Comparison of ENCODE assay signal across 29 cellular contexts in the genomic region with DNA sequence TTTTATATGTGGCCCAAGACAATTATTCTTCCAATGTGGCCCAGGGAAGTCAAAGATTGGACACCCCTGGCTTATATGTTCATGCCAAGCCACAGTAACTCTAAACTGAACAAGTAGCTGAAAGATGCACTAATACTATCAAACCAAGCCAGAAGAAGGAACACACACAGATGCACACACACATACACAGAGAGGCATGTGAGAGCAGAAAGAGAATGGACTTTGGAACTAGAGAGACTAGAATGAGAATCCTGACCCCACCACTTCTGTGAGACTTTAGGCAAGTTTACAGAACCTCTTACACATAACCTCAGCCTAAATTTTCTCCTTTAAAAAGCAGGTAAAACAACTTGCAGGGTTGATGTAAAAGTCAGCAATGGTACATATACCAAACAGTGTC. TPM values are rescaled to one million over a fixed set of nuclear protein-coding genes. Genes with fewer than 3 reads are reported as not detected.
DNase-seq lines count a peak whose midpoint lies in the region; ATAC-seq and TF ChIP-seq lines count a peak whose summit lies in the region.
"Had no signal": no experiment of that assay in that cellular context is flagged by ENCODE, and none has a peak within 500 bp of the region (broad histone marks: within the 10 kb centered on the region; RNA-seq: fewer than 3 reads in every experiment).

No MANE protein-coding gene starts in this region.

- no peaks in the 10 kb centered on the region for H3K9me2 ChIP-seq in MM.1S (replicated peaks; ENCODE audit: insufficient read depth, low read length)

- H3K27me3 ChIP-seq in CD4-positive, CD25-positive, alpha-beta regulatory T cell (ENCODE audit: control insufficient read depth, insufficient read depth, low read length) = no peaks in the 10 kb centered on the region
- H3K27me3 ChIP-seq in CD8-positive, alpha-beta T cell (ENCODE audit: insufficient read depth, low read length) = no peaks in the 10 kb centered on the region
- H3K27me3 ChIP-seq in liver (ENCODE audit: control insufficient read depth in 4 of 4, insufficient read depth in 4 of 4, low read length in 3 of 4) (no peaks in the 10 kb centered on the region), MM.1S (replicated peaks; ENCODE audit: insufficient read depth, low read length) (no peaks in the 10 kb centered on the region)
- H3K27me3 ChIP-seq: BE2C, BLaER1 had no signal

- no peaks in the 10 kb centered on the region for H3F3A ChIP-seq in MM.1S (ENCODE audit: insufficient read depth, low read length)

- no peaks in the 10 kb centered on the region for H3K9me3 ChIP-seq in CD4-positive, CD25-positive, alpha-beta regulatory T cell (ENCODE audit: control insufficient read depth in 2 of 2, low read length in 2 of 2)
- no peaks in the 10 kb centered on the region for H3K9me3 ChIP-seq in CD8-positive, alpha-beta T cell (ENCODE audit: low read length)
- H3K9me3 ChIP-seq in liver (ENCODE audit: control insufficient read depth in 4 of 4, low read length in 3 of 4) (no peaks in the 10 kb centered on the region), MM.1S (replicated peaks; ENCODE audit: insufficient read depth, low read length) (no peaks in the 10 kb centered on the region)
- H3K9me3 ChIP-seq: BE2C, BLaER1 had no signal

- peaks cover 57% of the 10 kb centered on the region for H3K36me3 Mint-ChIP-seq in activated naive CD4-positive, alpha-beta T cell treated with anti-CD3 and anti-CD28 coated beads, Interleukin-2, amount 10 ng/mL, durations not matched to agents 7 days and 5 days
- peaks cover 59% of the 10 kb centered on the region for H3K36me3 Mint-ChIP-seq in CD4-positive, CD25-positive, alpha-beta regulatory T cell
- H3K36me3 Mint-ChIP-seq in CD8-positive, alpha-beta T cell = peaks cover 92% of the 10 kb centered on the region

- H3K36me3 ChIP-seq in CD4-positive, CD25-positive, alpha-beta regulatory T cell (ENCODE audit: control insufficient read depth, insufficient read depth, low read length) = peaks cover 90% of the 10 kb centered on the region
- peaks cover 74% of the 10 kb centered on the region for H3K36me3 ChIP-seq in CD8-positive, alpha-beta T cell (ENCODE audit: insufficient read depth, low read length)
- H3K36me3 ChIP-seq in liver (ENCODE audit: control insufficient read depth in 4 of 4, insufficient read depth in 3 of 4, low read depth in 1 of 4, low read length in 3 of 4) (peaks cover 16 to 88% (median 68%) of the 10 kb centered on the region in 4 donors), MM.1S (replicated peaks; ENCODE audit: insufficient read depth, low read length) (peaks cover 17% of the 10 kb centered on the region; the same call in 1 of the 2 replicates)

- no peak for TF ChIP-seq CTCF in CD8-positive, alpha-beta T cell (IDR thresholded peaks at IDR 0.05)
- no peak for TF ChIP-seq CTCF in liver (IDR thresholded peaks at IDR 0.05; ENCODE audit: low read depth, low read length, missing input control)
- TF ChIP-seq CTCF in MM.1S (IDR thresholded peaks at IDR 0.05; ENCODE audit: low read length) = no peak

- intact Hi-C loops in CD8-positive, alpha-beta T cell (cut with DNase I, micrococcal nuclease) = no loop called here

- H3K27ac ChIP-seq in CD4-positive, CD25-positive, alpha-beta regulatory T cell (ENCODE audit: insufficient read depth, low read length, poor library complexity, severe bottlenecking) = no peak overlapping the region
- no peak overlapping the region for H3K27ac ChIP-seq in CD8-positive, alpha-beta T cell (ENCODE audit: low read depth, low read length)
- no peak overlapping the region for H3K27ac ChIP-seq in liver (ENCODE audit: low read depth in 1 of 2, low read length in 2 of 2)
- H3K27ac ChIP-seq in MM.1S (ENCODE audit: low read length) = no peak overlapping the region
- H3K27ac ChIP-seq: BLaER1 had no signal

- H3K4me1 ChIP-seq in CD4-positive, CD25-positive, alpha-beta regulatory T cell (ENCODE audit: control insufficient read depth, insufficient read depth, low read length, poor library complexity, severe bottlenecking) = no peaks in the 10 kb centered on the region
- no peaks in the 10 kb centered on the region for H3K4me1 ChIP-seq in CD8-positive, alpha-beta T cell (ENCODE audit: insufficient read depth, low read length)
- no peaks in the 10 kb centered on the region for H3K4me1 ChIP-seq in liver (ENCODE audit: control insufficient read depth in 4 of 4, insufficient read depth in 4 of 4, low read length in 3 of 4)
- H3K4me1 ChIP-seq in MM.1S (ENCODE audit: low read length) = no peaks in the 10 kb centered on the region
- H3K4me1 ChIP-seq: BE2C, BLaER1 had no signal

- H3K4me1 Mint-ChIP-seq in activated naive CD4-positive, alpha-beta T cell treated with anti-CD3 and anti-CD28 coated beads, Interleukin-2, amount 10 ng/mL, durations not matched to agents 7 days and 5 days = no peaks in the 10 kb centered on the region
- peaks cover 0 to 3% (median 0%) of the 10 kb centered on the region in 4 donors for H3K4me1 Mint-ChIP-seq in CD4-positive, CD25-positive, alpha-beta regulatory T cell
- H3K4me1 Mint-ChIP-seq in CD8-positive, alpha-beta T cell (ENCODE audit: low read depth) = no peaks in the 10 kb centered on the region
- H3K4me1 Mint-ChIP-seq: CD14-positive monocyte had no signal

- POLR2A ChIA-PET in CD8-positive, alpha-beta T cell (lab: Charles Lee) = no interaction called here

- no peak overlapping the region for H3K4me3 ChIP-seq in CD4-positive, CD25-positive, alpha-beta regulatory T cell (ENCODE audit: low read depth, low read length)
- no peak overlapping the region for H3K4me3 ChIP-seq in CD8-positive, alpha-beta T cell (ENCODE audit: low read depth, low read length)
- no peak overlapping the region for H3K4me3 ChIP-seq in liver (ENCODE audit: low read depth in 1 of 3, low read length in 3 of 3)
- H3K4me3 ChIP-seq in MM.1S (ENCODE audit: low read length) = no peak overlapping the region
- H3K4me3 ChIP-seq: BLaER1, GM12878 had no signal

- ATAC-seq in CD4-positive, CD25-positive, alpha-beta regulatory T cell (ENCODE audit: low read depth in 2 of 2) = no peak
- ATAC-seq in CD8-positive, alpha-beta T cell = no peak
- no peak for ATAC-seq in GM18868 (IDR thresholded peaks at IDR 0.05; ENCODE audit: unreplicated experiment)
- ATAC-seq: GM12878 had no signal

- H3K79me2 ChIP-seq in MM.1S (ENCODE audit: low read length) = no peaks in the 10 kb centered on the region

- H3K27ac Mint-ChIP-seq in activated naive CD4-positive, alpha-beta T cell treated with anti-CD3 and anti-CD28 coated beads, Interleukin-2, amount 10 ng/mL, durations not matched to agents 7 days and 5 days = peak overlapping the region; percentile 60
- peak overlapping the region in 2 of 3 donors; percentile 0 to 24 for H3K27ac Mint-ChIP-seq in CD4-positive, CD25-positive, alpha-beta regulatory T cell
- peak overlapping the region; percentile 19 for H3K27ac Mint-ChIP-seq in CD8-positive, alpha-beta T cell
- H3K27ac Mint-ChIP-seq: CD14-positive monocyte; CD4-positive, alpha-beta T cell; CD8-positive, alpha-beta memory T cell had no signal

- H3K9ac ChIP-seq in liver (ENCODE audit: low read depth in 1 of 2, low read length in 2 of 2) (no peak overlapping the region), MM.1S (ENCODE audit: low read length) (no peak overlapping the region)
- H3K9ac ChIP-seq: BLaER1 had no signal

- H3K4me2 ChIP-seq in MM.1S (ENCODE audit: low read depth, low read length) = no peak overlapping the region
- H3K4me2 ChIP-seq: BLaER1 had no signal

- no peak overlapping the region for H2AFZ ChIP-seq in MM.1S (ENCODE audit: low read length)

- DNase-seq in activated naive CD4-positive, alpha-beta T cell treated with anti-CD3 and anti-CD28 coated beads, Interleukin-2, amount 10 ng/mL, durations not matched to agents 7 days and 5 days = no peak
- no peak for DNase-seq in activated naive CD4-positive, alpha-beta T cell treated with anti-CD3 and anti-CD28 coated beads, Interleukin-2, amount 50 U/mL, for 16 hours
- no peak for DNase-seq in CD4-positive, CD25-positive, alpha-beta regulatory T cell
- no peak for DNase-seq in CD8-positive, alpha-beta T cell
- DNase-seq in stimulated activated CD4-positive, alpha-beta T cell treated with anti-CD3 and anti-CD28 coated beads, Interleukin-4, amount 100 ng/mL, for 4 hours = no peak
- no peak for DNase-seq in MM.1S
- DNase-seq: 8988T; ACHN; BE2C; C1 segment of cervical spinal cord; CD4-positive, alpha-beta T cell; CD8-positive, alpha-beta memory T cell; COR-L47; DMS 273 treated with DMSO at 0.1 percent for 48 hours; DMS153; DMS53; DMS79; DND-41; EL; GDM1 had no signal

- H4K20me1 ChIP-seq in MM.1S (ENCODE audit: insufficient read depth, low read length) = no peaks in the 10 kb centered on the region

- no peaks in the 10 kb centered on the region for H3K27me3 Mint-ChIP-seq in activated naive CD4-positive, alpha-beta T cell treated with anti-CD3 and anti-CD28 coated beads, Interleukin-2, amount 10 ng/mL, durations not matched to agents 7 days and 5 days
- H3K27me3 Mint-ChIP-seq in CD4-positive, CD25-positive, alpha-beta regulatory T cell = no peaks in the 10 kb centered on the region
- H3K27me3 Mint-ChIP-seq in CD8-positive, alpha-beta T cell (ENCODE audit: low read depth) = no peaks in the 10 kb centered on the region
- H3K27me3 Mint-ChIP-seq: CD4-positive, alpha-beta T cell; CD8-positive, alpha-beta memory T cell had no signal

- no peak for TF ChIP-seq RAD21 in liver (IDR thresholded peaks at IDR 0.05)

- no peaks in the 10 kb centered on the region for H3K9me3 Mint-ChIP-seq in activated naive CD4-positive, alpha-beta T cell treated with anti-CD3 and anti-CD28 coated beads, Interleukin-2, amount 10 ng/mL, durations not matched to agents 7 days and 5 days
- H3K9me3 Mint-ChIP-seq in CD4-positive, CD25-positive, alpha-beta regulatory T cell = no peaks in the 10 kb centered on the region
- no peaks in the 10 kb centered on the region for H3K9me3 Mint-ChIP-seq in CD8-positive, alpha-beta T cell
- H3K9me3 Mint-ChIP-seq: CD4-positive, alpha-beta T cell; CD8-positive, alpha-beta memory T cell had no signal

- CTCF ChIA-PET in activated naive CD4-positive, alpha-beta T cell treated with anti-CD3 and anti-CD28 coated beads, Interleukin-2, amount 10 ng/mL, durations not matched to agents 7 days and 5 days (lab: Charles Lee) = no interaction called here
- CTCF ChIA-PET in CD8-positive, alpha-beta T cell (lab: Charles Lee) = interaction anchor here (1.1 to 1.5 kb wide), 2 partner anchors 34 to 46 kb away, joined by 3 read pairs; no protein-coding TSS in a partner anchor

- no peak overlapping the region for H3K4me3 Mint-ChIP-seq in activated naive CD4-positive, alpha-beta T cell treated with anti-CD3 and anti-CD28 coated beads, Interleukin-2, amount 10 ng/mL, durations not matched to agents 7 days and 5 days
- H3K4me3 Mint-ChIP-seq in CD4-positive, CD25-positive, alpha-beta regulatory T cell = no peak overlapping the region
- no peak overlapping the region for H3K4me3 Mint-ChIP-seq in CD8-positive, alpha-beta T cell
- H3K4me3 Mint-ChIP-seq: CD14-positive monocyte; CD4-positive, alpha-beta T cell; CD8-positive, alpha-beta memory T cell had no signal

RNA-seq across cellular contexts. Expression of a gene that starts 11.2 kb away (rescaled TPM):
- 3.4 TPM for total RNA-seq in CD4-positive, CD25-positive, alpha-beta regulatory T cell
- 1 to 10 TPM in 1 of 4 donors, under 1 TPM in 3; 0.54 to 1.1 (median 0.57) TPM for polyA plus RNA-seq in CD4-positive, CD25-positive, alpha-beta regulatory T cell
- total RNA-seq in CD8-positive, alpha-beta T cell = 1 to 10 TPM; 3.3 to 3.4 TPM
- 1 to 10 TPM in 1 of 2 donors, under 1 TPM in 1; 0.98 to 2.8 TPM for total RNA-seq in liver
- polyA plus RNA-seq in liver = under 1 TPM; 0.78 to 0.81 TPM

RNA-seq across cellular contexts. Expression of a gene that starts 26.4 kb away (rescaled TPM):
- total RNA-seq in CD4-positive, CD25-positive, alpha-beta regulatory T cell = 18.5 TPM
- polyA plus RNA-seq in CD4-positive, CD25-positive, alpha-beta regulatory T cell = 10 to 100 TPM; 19.9 to 26.5 (median 23.6) TPM
- 10 to 100 TPM; 23.9 to 25.7 TPM for total RNA-seq in CD8-positive, alpha-beta T cell
- 10 to 100 TPM; 11.6 to 12.0 TPM for total RNA-seq in liver
- polyA plus RNA-seq in liver = 1 to 10 TPM; 4.6 to 5.3 TPM

RNA-seq across cellular contexts. Expression of a gene that starts 52.4 kb away (rescaled TPM):
- not detected for total RNA-seq in CD4-positive, CD25-positive, alpha-beta regulatory T cell
- not detected for polyA plus RNA-seq in CD4-positive, CD25-positive, alpha-beta regulatory T cell
- total RNA-seq in CD8-positive, alpha-beta T cell = not detected
- total RNA-seq in liver = under 1 TPM; 0.05 to 0.17 TPM
- polyA plus RNA-seq in liver = under 1 TPM; 0.17 to 0.25 TPM
- total RNA-seq: A673; CD4-positive, alpha-beta T cell; CD8-positive, alpha-beta memory T cell; Daoy; G401; GM12878 had no signal
- polyA plus RNA-seq: AG04450; CD14-positive monocyte; CD8-positive, alpha-beta memory T cell had no signal
